Comparison of ENCODE assay signal across 8 cellular contexts in genomic region chr10:119315128-119316001, GRCh38.
A peak's percentile ranks its signal among the peaks of the same experiment; 100 is the strongest.
DNase-seq lines count a peak whose midpoint lies in the region; ATAC-seq, FAIRE-seq and TF ChIP-seq lines count a peak whose summit lies in the region.

No MANE protein-coding gene starts in this region.

- H3K4me1 ChIP-seq in HEK293 (ENCODE audit: control insufficient read depth, insufficient read depth, low read length) (peaks cover 26% of the 10 kb centered on the region), psoas muscle (peaks cover 7% of the 10 kb centered on the region)

- POLR2A ChIA-PET in HEK293 (lab: Yijun Ruan, JAX), result interaction anchor here (1.7 kb wide), 1 partner anchor 9 kb away, joined by 7 read pairs; no protein-coding TSS in a partner anchor

- H3K9me3 ChIP-seq in HEK293 (ENCODE audit: control insufficient read depth, insufficient read depth, low read depth, low read length) (no peaks in the 10 kb centered on the region), psoas muscle (no peaks in the 10 kb centered on the region)

- intact Hi-C loops in psoas muscle (cut with DNase I), result no loop called here

- no peaks in the 10 kb centered on the region for H3K27me3 ChIP-seq in psoas muscle (ENCODE audit: insufficient read depth in 3 of 3, low read length in 2 of 3)

- ATAC-seq in psoas muscle, result peak; percentile 84 to 88 (median 86)

- H3K4me3 ChIP-seq in HEK293 (ENCODE audit: low read depth, low read length) (no peak overlapping the region), epithelial cell of proximal tubule (ENCODE audit: low read depth, low read length) (no peak overlapping the region), psoas muscle (no peak overlapping the region)

- no peak for TF ChIP-seq CTCF in HEK293 (tag by site-specific recombination; IDR thresholded peaks at IDR 0.05)
- TF ChIP-seq CTCF in epithelial cell of proximal tubule (conservative IDR thresholded peaks at IDR 0.05; ENCODE audit: low read depth, low read length), result no peak
- TF ChIP-seq CTCF in psoas muscle (IDR thresholded peaks at IDR 0.05), result no peak

- FAIRE-seq in GM12891 (lab: Jason Lieb, UNC), result peak; percentile 80

- H3K27ac ChIP-seq in HEK293 (ENCODE audit: extremely low read depth, low read depth, low read length), result peak overlapping the region; percentile 70
- peak overlapping the region; percentile 60 for H3K27ac ChIP-seq in psoas muscle

- no peak for TF ChIP-seq POLR2A in GM12891 (IDR thresholded peaks at IDR 0.05; ENCODE audit: low read depth, low read length)

- WGBS in psoas muscle, 3 donors, result 59 to 72% (median 62%) methylated on average over 16 of the region's 16 CpGs

- CTCF ChIA-PET in HEK293 (lab: Yijun Ruan, JAX), result no interaction called here

- H3K36me3 ChIP-seq in HEK293 (ENCODE audit: control insufficient read depth in 2 of 2, insufficient read depth in 1 of 2, low read length in 2 of 2) (no peaks in the 10 kb centered on the region), psoas muscle (ENCODE audit: insufficient read depth in 1 of 2, low read depth in 1 of 2) (no peaks in the 10 kb centered on the region)

- DNase-seq in GM12891 (ENCODE audit: insufficient read length, low spot score), result peak; percentile 76
- DNase-seq in NCI-H128 (lab: John Stamatoyannopoulos, UW; ENCODE audit: unreplicated experiment), result peak; percentile 20
- peak; percentile 56 to 74 for DNase-seq in activated CD8-positive, alpha-beta memory T cell treated with anti-CD3 and anti-CD28 coated beads for 4 hours (ENCODE audit: low read depth in 2 of 2)
- DNase-seq in epithelial cell of proximal tubule (ENCODE audit: low read depth), result peak; percentile 65
- DNase-seq in psoas muscle, result peak; percentile 65 to 67
- DNase-seq in KG1 (lab: John Stamatoyannopoulos, UW), result no peak
- no peak for DNase-seq in midbrain (lab: John Stamatoyannopoulos, UW)

TF ChIP-seq in GM12891, 5 proteins besides CTCF, POLR2A, EP300 and RAD21:
- peak; percentile 89 for TF ChIP-seq POU2F2 (IDR thresholded peaks at IDR 0.05; ENCODE audit: low read depth, low read length)
- no peak for TF ChIP-seq SPI1 (IDR thresholded peaks at IDR 0.05; ENCODE audit: low read depth, low read length)
TF ChIP-seq in GM12891: peak in this region for 1.

TF ChIP-seq in HEK293, 187 proteins besides CTCF, POLR2A, EP300 and RAD21 (continues in another document):
- peak; percentile 100 for TF ChIP-seq ZNF10 (tag by site-specific recombination; IDR thresholded peaks at IDR 0.05)
- no peak for TF ChIP-seq ZNF792 (tag by site-specific recombination; IDR thresholded peaks at IDR 0.05)
- TF ChIP-seq, protein P1, sequence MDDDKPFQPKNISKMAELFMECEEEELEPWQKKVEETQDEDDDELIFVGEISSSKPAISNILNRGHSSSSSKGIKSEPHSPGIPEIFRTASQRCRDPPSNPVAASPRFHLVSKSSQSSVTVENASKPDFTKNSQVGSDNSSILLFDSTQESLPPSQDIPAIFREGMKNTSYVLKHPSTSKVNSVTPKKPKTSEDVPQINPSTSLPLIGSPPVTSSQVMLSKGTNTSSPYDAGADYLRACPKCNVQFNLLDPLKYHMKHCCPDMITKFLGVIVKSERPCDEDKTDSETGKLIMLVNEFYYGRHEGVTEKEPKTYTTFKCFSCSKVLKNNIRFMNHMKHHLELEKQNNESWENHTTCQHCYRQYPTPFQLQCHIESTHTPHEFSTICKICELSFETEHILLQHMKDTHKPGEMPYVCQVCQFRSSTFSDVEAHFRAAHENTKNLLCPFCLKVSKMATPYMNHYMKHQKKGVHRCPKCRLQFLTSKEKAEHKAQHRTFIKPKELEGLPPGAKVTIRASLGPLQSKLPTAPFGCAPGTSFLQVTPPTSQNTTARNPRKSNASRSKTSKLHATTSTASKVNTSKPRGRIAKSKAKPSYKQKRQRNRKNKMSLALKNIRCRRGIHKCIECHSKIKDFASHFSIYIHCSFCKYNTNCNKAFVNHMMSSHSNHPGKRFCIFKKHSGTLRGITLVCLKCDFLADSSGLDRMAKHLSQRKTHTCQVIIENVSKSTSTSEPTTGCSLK (tag by site-specific recombination; IDR thresholded peaks at IDR 0.05), result no peak
- TF ChIP-seq EGR2 (tag by site-specific recombination; IDR thresholded peaks at IDR 0.05; ENCODE audit: low read depth), result peak; percentile 52; the same call in 1 of the 2 replicates
- peak; percentile 51; the same call in 1 of the 2 replicates for TF ChIP-seq ZFP37 (tag by site-specific recombination; IDR thresholded peaks at IDR 0.05)
- peak; percentile 55; the same call in 1 of the 2 replicates for TF ChIP-seq ZBTB44 (tag by site-specific recombination; IDR thresholded peaks at IDR 0.05)
- no peak for TF ChIP-seq GLI2 (tag by site-specific recombination; IDR thresholded peaks at IDR 0.05; ENCODE audit: borderline replicate concordance, low read depth)
- TF ChIP-seq KLF10 (tag by site-specific recombination; IDR thresholded peaks at IDR 0.05), result no peak
- peak; percentile 39 for TF ChIP-seq GLIS2 (tag by site-specific recombination; IDR thresholded peaks at IDR 0.05)
- TF ChIP-seq ZNF623 (tag by site-specific recombination; IDR thresholded peaks at IDR 0.05), result no peak
- TF ChIP-seq BCL11A (tag by site-specific recombination; IDR thresholded peaks at IDR 0.05; ENCODE audit: low read depth), result no peak
- TF ChIP-seq ZIC2 (tag by site-specific recombination; IDR thresholded peaks at IDR 0.05), result peak; percentile 98
- TF ChIP-seq ZNF629 (tag by site-specific recombination; IDR thresholded peaks at IDR 0.05), result peak; percentile 81
- no peak for TF ChIP-seq ZNF23 (tag by site-specific recombination; IDR thresholded peaks at IDR 0.05; ENCODE audit: borderline replicate concordance)
- TF ChIP-seq TSHZ1 (tag by site-specific recombination; IDR thresholded peaks at IDR 0.05; ENCODE audit: borderline replicate concordance), result 0 out of 2 replicates have a peak, but pooled peaks have one; percentile 14
- no peak for TF ChIP-seq ZXDB (tag by site-specific recombination; IDR thresholded peaks at IDR 0.05)
- TF ChIP-seq KLF16 (tag by site-specific recombination; IDR thresholded peaks at IDR 0.05), result peak; percentile 51; the same call in 1 of the 2 replicates
- no peak for TF ChIP-seq ZNF658 (tag by site-specific recombination; IDR thresholded peaks at IDR 0.05)
- TF ChIP-seq ZNF596 (tag by site-specific recombination; IDR thresholded peaks at IDR 0.05), result no peak
- TF ChIP-seq, protein P2, sequence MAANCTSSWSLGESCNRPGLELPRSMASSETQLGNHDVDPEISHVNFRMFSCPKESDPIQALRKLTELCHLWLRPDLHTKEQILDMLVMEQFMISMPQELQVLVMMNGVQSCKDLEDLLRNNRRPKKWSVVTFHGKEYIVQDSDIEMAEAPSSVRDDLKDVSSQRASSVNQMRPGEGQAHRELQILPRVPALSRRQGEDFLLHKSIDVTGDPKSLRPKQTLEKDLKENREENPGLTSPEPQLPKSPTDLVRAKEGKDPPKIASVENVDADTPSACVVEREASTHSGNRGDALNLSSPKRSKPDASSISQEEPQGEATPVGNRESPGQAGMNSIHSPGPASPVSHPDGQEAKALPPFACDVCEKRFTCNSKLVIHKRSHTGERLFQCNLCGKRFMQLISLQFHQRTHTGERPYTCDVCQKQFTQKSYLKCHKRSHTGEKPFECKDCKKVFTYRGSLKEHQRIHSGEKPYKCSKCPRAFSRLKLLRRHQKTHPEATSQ (tag by site-specific recombination; IDR thresholded peaks at IDR 0.05), result no peak

Comparison
In these comparisons a context has a peak if more than half of its experiments do, and no peak if none do; other contexts are left out.
1. DNase-seq: peak in GM12891 (single experiment), NCI-H128 (single experiment), activated CD8-positive, alpha-beta memory T cell treated with anti-CD3 and anti-CD28 coated beads for 4 hours (2 of 2), epithelial cell of proximal tubule (single experiment) and psoas muscle (2 of 2); none in KG1 (single experiment) and midbrain (single experiment).